In the genomic region with DNA sequence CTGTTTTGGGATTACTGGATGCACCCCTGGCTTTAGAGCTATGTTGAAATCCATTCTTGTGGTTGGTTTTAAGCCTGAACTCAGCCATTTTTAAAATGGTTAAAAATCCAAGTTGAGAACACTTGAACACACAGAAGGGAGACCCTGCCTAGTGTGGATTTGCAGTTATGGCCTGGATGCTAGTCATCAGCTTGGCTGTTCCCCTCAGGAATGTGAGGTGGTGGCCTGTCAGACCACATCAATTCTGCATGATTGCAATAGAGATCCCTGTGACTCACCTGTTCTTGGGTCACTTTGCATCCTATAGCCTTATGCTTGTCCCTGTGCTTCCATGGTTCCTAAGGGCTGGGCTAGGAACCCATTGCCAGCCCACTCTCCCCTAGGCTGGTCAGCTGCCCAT, we compare ENCODE assay signal across 22 cellular contexts.
DNase-seq lines count a peak whose midpoint lies in the region; ATAC-seq and TF ChIP-seq lines count a peak whose summit lies in the region.
"Had no signal": no experiment of that assay in that cellular context is flagged by ENCODE, and none has a peak within 500 bp of the region (broad histone marks: within the 10 kb centered on the region; RNA-seq: fewer than 3 reads in every experiment).

No MANE protein-coding gene starts in this region.

- H2BK15ac ChIP-seq in mesenchymal stem cell (ENCODE audit: low read depth, poor library complexity, severe bottlenecking), result no peak overlapping the region

- no peak for ATAC-seq in GM21723 (IDR thresholded peaks at IDR 0.05; ENCODE audit: unreplicated experiment)
- no peak for ATAC-seq in HG03095 (IDR thresholded peaks at IDR 0.05; ENCODE audit: unreplicated experiment)
- ATAC-seq: gastrocnemius medialis, left lobe of liver, sciatic nerve had no signal

- no peaks in the 10 kb centered on the region for H3K9me3 ChIP-seq in mesenchymal stem cell (ENCODE audit: control insufficient read depth, low read length)
- H3K9me3 ChIP-seq: gastrocnemius medialis, testis had no signal

- H3K27me3 ChIP-seq in mesenchymal stem cell (ENCODE audit: control insufficient read depth in 1 of 2, insufficient read depth in 1 of 2, low read length in 2 of 2), result no peaks in the 10 kb centered on the region
- H3K27me3 ChIP-seq: gastrocnemius medialis, testis had no signal

- H2BK12ac ChIP-seq in mesenchymal stem cell (ENCODE audit: low read length in 2 of 2), result peak overlapping the region; percentile 40 to 92

- peak; percentile 47 for DNase-seq in EL
- peak; percentile 58 for DNase-seq in LHCN-M2 (ENCODE audit: low read depth)
- DNase-seq in astrocyte of the spinal cord (ENCODE audit: low read depth, low spot score), result peak; percentile 59
- no peak for DNase-seq in mesenchymal stem cell
- DNase-seq in effector CD4-positive, alpha-beta T cell, result no peak
- no peak for DNase-seq in effector CD8-positive, alpha-beta T cell (lab: John Stamatoyannopoulos, UW)
- DNase-seq: activated CD4-positive, alpha-beta T cell treated with anti-CD3 and anti-CD28 coated beads for 4 hours; activated CD8-positive, alpha-beta memory T cell treated with anti-CD3 and anti-CD28 coated beads, Interleukin-2, amount 50 U/mL, for 4 hours; activated effector memory CD4-positive, alpha-beta T cell treated with Interleukin-2 at 50 U/mL for 16 hours; caudate nucleus; CD4-positive, CD25-positive, alpha-beta regulatory T cell; erythroblast; gastrocnemius medialis; NCI-H1092; NCI-H2081 treated with DMSO at 0.1 percent for 48 hours; NCI-H524; testis had no signal

- no peaks in the 10 kb centered on the region for H3K36me3 ChIP-seq in mesenchymal stem cell (ENCODE audit: control insufficient read depth in 1 of 2, insufficient read depth in 2 of 2, low read depth in 1 of 2, low read length in 2 of 2)
- H3K36me3 ChIP-seq: gastrocnemius medialis had no signal

- peak overlapping the region in 1 of 2 experiments; percentile 98 for H3K14ac ChIP-seq in mesenchymal stem cell (ENCODE audit: low read length in 2 of 2)

- no peak overlapping the region for H3K4me2 ChIP-seq in mesenchymal stem cell (ENCODE audit: low read length, poor library complexity, severe bottlenecking)

- in situ Hi-C loops in astrocyte of the spinal cord (cut with HindIII; ENCODE audit: low sequenced_read_pairs), result no loop called here

- H3K4ac ChIP-seq in mesenchymal stem cell (ENCODE audit: low read depth in 1 of 2, low read length in 2 of 2), result peak overlapping the region; percentile 19 to 53

- peak overlapping the region; percentile 87 for H4K91ac ChIP-seq in mesenchymal stem cell (ENCODE audit: low read length)

- no peak overlapping the region for H2BK120ac ChIP-seq in mesenchymal stem cell (ENCODE audit: low read depth, low read length)

- no peak overlapping the region for H3K23ac ChIP-seq in mesenchymal stem cell (ENCODE audit: low read length in 2 of 2)

- H4K8ac ChIP-seq in mesenchymal stem cell (ENCODE audit: low read length), result peak overlapping the region; percentile 93

- H2AFZ ChIP-seq in mesenchymal stem cell (ENCODE audit: low read depth, low read length), result no peak overlapping the region
- H2AFZ ChIP-seq: parathyroid adenoma had no signal

- H3K9ac ChIP-seq in mesenchymal stem cell (ENCODE audit: low read length), result no peak overlapping the region
- H3K9ac ChIP-seq: parathyroid adenoma had no signal

- H2AK5ac ChIP-seq in mesenchymal stem cell (ENCODE audit: low read length, severe bottlenecking), result peak overlapping the region; percentile 1

- peaks cover 4% of the 10 kb centered on the region for H3K4me1 ChIP-seq in mesenchymal stem cell (ENCODE audit: control insufficient read depth, insufficient read depth, low read depth, low read length)
- H3K4me1 ChIP-seq: gastrocnemius medialis, parathyroid adenoma, testis had no signal

- no peaks in the 10 kb centered on the region for H3K79me1 ChIP-seq in mesenchymal stem cell (replicated peaks; ENCODE audit: low read length, poor library complexity, severe bottlenecking)

- TF ChIP-seq CTCF in astrocyte of the spinal cord (IDR thresholded peaks at IDR 0.05; ENCODE audit: low read depth, low read length), result no peak

- H2BK5ac ChIP-seq in mesenchymal stem cell (ENCODE audit: low read depth, low read length, poor library complexity, severe bottlenecking), result no peak overlapping the region

- H3K27ac ChIP-seq in mesenchymal stem cell (ENCODE audit: low read length, poor library complexity, severe bottlenecking), result no peak overlapping the region
- H3K27ac ChIP-seq: gastrocnemius medialis, parathyroid adenoma, testis had no signal

- H3K4me3 ChIP-seq in astrocyte of the spinal cord (ENCODE audit: low read depth, low read length) (no peak overlapping the region), mesenchymal stem cell (ENCODE audit: insufficient read depth in 1 of 2, low read depth in 1 of 2, low read length in 2 of 2) (no peak overlapping the region)
- H3K4me3 ChIP-seq: gastrocnemius medialis, testis had no signal

- H3K18ac ChIP-seq in mesenchymal stem cell (ENCODE audit: low read depth in 1 of 2, low read length in 2 of 2), result peak overlapping the region; percentile 44 to 91

Comparison
In these comparisons a context has a peak if more than half of its experiments do, and no peak if none do; other contexts are left out.
1. DNase-seq: peak in EL (single experiment), LHCN-M2 (single experiment) and astrocyte of the spinal cord (single experiment); none in mesenchymal stem cell (single experiment), effector CD4-positive, alpha-beta T cell (single experiment) and effector CD8-positive, alpha-beta T cell (single experiment).